Comparison of ENCODE assay signal across 18 cellular contexts in the genomic region with DNA sequence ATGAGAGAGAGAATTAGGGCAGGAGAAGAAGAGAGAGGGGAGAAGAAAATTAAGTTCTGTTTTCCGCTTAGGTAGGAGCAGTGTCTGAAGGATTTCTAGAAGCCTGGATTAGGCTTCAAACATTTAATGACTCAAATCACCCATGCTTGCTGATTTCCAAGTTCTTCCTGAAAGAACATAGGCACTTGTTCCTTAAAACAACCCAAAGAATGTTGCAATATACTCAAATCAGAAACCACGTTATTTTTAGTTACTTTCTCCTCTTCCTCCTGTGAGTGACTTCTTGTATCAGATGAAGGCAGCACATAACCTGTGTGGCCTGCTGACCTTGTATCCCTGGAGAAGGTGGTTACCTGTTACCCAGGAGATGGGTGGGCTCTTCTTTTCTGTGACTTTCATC.
DNase-seq lines count a peak whose midpoint lies in the region; ATAC-seq and TF ChIP-seq lines count a peak whose summit lies in the region.
"Had no signal": no experiment of that assay in that cellular context is flagged by ENCODE, and none has a peak within 500 bp of the region (broad histone marks: within the 10 kb centered on the region; RNA-seq: fewer than 3 reads in every experiment).

No MANE protein-coding gene starts in this region.

- no peaks in the 10 kb centered on the region for H3K9me3 ChIP-seq in left lung
- H3K9me3 ChIP-seq: Caco-2, Peyer's patch had no signal

- H3K27ac ChIP-seq in left lung: no peak overlapping the region
- H3K27ac ChIP-seq: 22Rv1, Peyer's patch had no signal

- no peak for TF ChIP-seq CTCF in left lung (IDR thresholded peaks at IDR 0.05)

- H3K27me3 ChIP-seq in left lung: peaks cover 0 to 28% of the 10 kb centered on the region in 2 donors
- H3K27me3 ChIP-seq: Peyer's patch had no signal

- H3K36me3 ChIP-seq in left lung: no peaks in the 10 kb centered on the region
- H3K36me3 ChIP-seq: Peyer's patch had no signal

- peak; percentile 21 for ATAC-seq in left lung
- no peak for ATAC-seq in HG03196 (IDR thresholded peaks at IDR 0.05; ENCODE audit: unreplicated experiment)
- ATAC-seq in stimulated activated naive CD8-positive, alpha-beta T cell treated with anti-CD3 and anti-CD28 coated beads, Interleukin-15, Interleukin-2, amounts not matched to agents 100 U/mL and 50 U/mL, for 24 hours: no peak

- H3K4me3 ChIP-seq in left lung: no peak overlapping the region
- H3K4me3 ChIP-seq: Peyer's patch had no signal

- DNase-seq in SIG-M5 treated with dmso at 0.1 percent for 504 hours (lab: John Stamatoyannopoulos, UW; ENCODE audit: unreplicated experiment) (peak; percentile 70), SIG-M5 (lab: John Stamatoyannopoulos, UW) (no peak), SKM-1 (lab: John Stamatoyannopoulos, UW; ENCODE audit: unreplicated experiment) (peak; percentile 13), left lung (no peak), DMS79 treated with DMSO at 0.1 percent for 48 hours (lab: John Stamatoyannopoulos, UW) (no peak), hippocampal formation (lab: John Stamatoyannopoulos, UW) (no peak)
- no peak for DNase-seq in stimulated activated naive CD8-positive, alpha-beta T cell treated with anti-CD3 and anti-CD28 coated beads, Interleukin-15, Interleukin-2, amounts not matched to agents 100 U/mL and 50 U/mL, for 24 hours
- DNase-seq: Caco-2; CD4-positive, alpha-beta T cell; GDM1; H9; NCI-H1417 treated with DMSO at 0.1 percent for 48 hours; NCI-H1930; NCI-H345; NCI-H524 treated with DMSO at 0.1 percent for 48 hours; Peyer's patch had no signal

- intact Hi-C loops in left lung (cut with DNase I): no loop called here

- H3K4me1 ChIP-seq in left lung: peaks cover 0 to 10% of the 10 kb centered on the region in 2 donors
- H3K4me1 ChIP-seq: Caco-2, Peyer's patch had no signal

Comparison
In these comparisons a context has a peak if more than half of its experiments do, and no peak if none do; other contexts are left out.
1. DNase-seq: peak in SIG-M5 treated with dmso at 0.1 percent for 504 hours (single experiment) and SKM-1 (single experiment); none in SIG-M5 (single experiment), left lung (0 of 2), stimulated activated naive CD8-positive, alpha-beta T cell treated with anti-CD3 and anti-CD28 coated beads, Interleukin-15, Interleukin-2, amounts not matched to agents 100 U/mL and 50 U/mL, for 24 hours (single experiment), DMS79 treated with DMSO at 0.1 percent for 48 hours (single experiment) and hippocampal formation (0 of 2).